In the genomic region with DNA sequence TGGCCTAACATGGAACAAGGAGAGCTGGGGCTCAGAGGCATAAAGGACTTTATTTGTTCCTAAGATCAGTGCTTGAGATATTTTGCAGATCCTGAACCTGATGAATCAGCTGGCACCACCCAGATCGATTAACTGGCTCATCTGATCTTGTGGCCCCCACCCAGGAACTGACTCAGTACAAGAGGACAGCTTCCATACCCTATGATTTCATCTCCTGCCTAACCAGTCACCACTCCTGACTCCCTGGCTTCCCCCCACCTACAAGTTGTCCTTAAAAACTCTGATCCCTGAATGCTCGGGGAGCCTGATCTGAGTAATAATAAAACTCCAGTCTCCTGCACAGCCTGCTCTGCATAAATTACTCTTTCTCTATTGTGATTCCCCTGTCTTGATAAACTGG, we compare ENCODE assay signal across 12 cellular contexts. TPM values are rescaled to one million over a fixed set of nuclear protein-coding genes. Genes with fewer than 3 reads are reported as not detected.
DNase-seq lines count a peak whose midpoint lies in the region; ATAC-seq and TF ChIP-seq lines count a peak whose summit lies in the region.
"Had no signal": no experiment of that assay in that cellular context is flagged by ENCODE, and none has a peak within 500 bp of the region (broad histone marks: within the 10 kb centered on the region; RNA-seq: fewer than 3 reads in every experiment).

No MANE protein-coding gene starts in this region.

- ATAC-seq in activated CD4-positive, alpha-beta T cell treated with anti-CD3 and anti-CD28 coated beads for 36 hours: peak; percentile 94
- ATAC-seq in stimulated activated naive CD8-positive, alpha-beta T cell treated with anti-CD3 and anti-CD28 coated beads, Interleukin-15, Interleukin-2, amounts not matched to agents 100 U/mL and 50 U/mL, for 24 hours: peak; percentile 95

- TF ChIP-seq POLR2A in esophagus squamous epithelium (IDR thresholded peaks at IDR 0.05): no peak

- H3K27ac ChIP-seq in esophagus squamous epithelium: peak overlapping the region in 3 of 4 donors; percentile 48 to 74 (median 74)

- peak overlapping the region; percentile 75 for H3K27ac Mint-ChIP-seq in activated CD4-positive, alpha-beta T cell treated with anti-CD3 and anti-CD28 coated beads for 36 hours
- H3K27ac Mint-ChIP-seq in activated CD4-positive, alpha-beta T cell treated with anti-CD3 and anti-CD28 coated beads, Interleukin-2, amount 10 ng/mL, durations not matched to agents 7 days and 5 days: peak overlapping the region; percentile 91

- intact Hi-C loops in activated CD4-positive, alpha-beta T cell treated with anti-CD3 and anti-CD28 coated beads for 36 hours (cut with DNase I, micrococcal nuclease): loop anchor here in 1 of 2 experiments (1.0 kb wide), 1 partner anchor 19 kb away; a partner anchor contains a TSS
- intact Hi-C loops in esophagus squamous epithelium (cut with DNase I): no loop called here

- H3K4me3 ChIP-seq in esophagus squamous epithelium: no peak overlapping the region

- no peaks in the 10 kb centered on the region for H3K36me3 Mint-ChIP-seq in activated CD4-positive, alpha-beta T cell treated with anti-CD3 and anti-CD28 coated beads for 36 hours (ENCODE audit: low read depth)
- peaks cover 6% of the 10 kb centered on the region for H3K36me3 Mint-ChIP-seq in activated CD4-positive, alpha-beta T cell treated with anti-CD3 and anti-CD28 coated beads, Interleukin-2, amount 10 ng/mL, durations not matched to agents 7 days and 5 days (ENCODE audit: low read depth)

- peaks cover 8% of the 10 kb centered on the region for H3K9me3 Mint-ChIP-seq in activated CD4-positive, alpha-beta T cell treated with anti-CD3 and anti-CD28 coated beads for 36 hours (ENCODE audit: low read depth)
- H3K9me3 Mint-ChIP-seq in activated CD4-positive, alpha-beta T cell treated with anti-CD3 and anti-CD28 coated beads, Interleukin-2, amount 10 ng/mL, durations not matched to agents 7 days and 5 days: peaks cover 16% of the 10 kb centered on the region

- H3K4me1 Mint-ChIP-seq in activated CD4-positive, alpha-beta T cell treated with anti-CD3 and anti-CD28 coated beads for 36 hours: peaks cover 39% of the 10 kb centered on the region
- H3K4me1 Mint-ChIP-seq in activated CD4-positive, alpha-beta T cell treated with anti-CD3 and anti-CD28 coated beads, Interleukin-2, amount 10 ng/mL, durations not matched to agents 7 days and 5 days: peaks cover 37% of the 10 kb centered on the region

- no peaks in the 10 kb centered on the region for H3K27me3 Mint-ChIP-seq in activated CD4-positive, alpha-beta T cell treated with anti-CD3 and anti-CD28 coated beads for 36 hours
- H3K27me3 Mint-ChIP-seq in activated CD4-positive, alpha-beta T cell treated with anti-CD3 and anti-CD28 coated beads, Interleukin-2, amount 10 ng/mL, durations not matched to agents 7 days and 5 days: peaks cover 6% of the 10 kb centered on the region

- DNase-seq in activated CD4-positive, alpha-beta T cell treated with anti-CD3 and anti-CD28 coated beads for 36 hours: peak; percentile 72
- DNase-seq in activated CD4-positive, alpha-beta T cell treated with anti-CD3 and anti-CD28 coated beads, Interleukin-2, amount 50 U/mL, for 1 hour: no peak
- DNase-seq in activated CD4-positive, alpha-beta T cell treated with anti-CD3 and anti-CD28 coated beads, Interleukin-2, amount 10 ng/mL, durations not matched to agents 7 days and 5 days: no peak
- DNase-seq in esophagus squamous epithelium (lab: John Stamatoyannopoulos, UW) (no peak), SIG-M5 treated with dmso at 0.1 percent for 504 hours (lab: John Stamatoyannopoulos, UW; ENCODE audit: unreplicated experiment) (no peak), NCI-H2081 treated with DMSO at 0.1 percent for 48 hours (lab: John Stamatoyannopoulos, UW) (no peak), middle frontal gyrus (ENCODE audit: extremely low spot score, low spot score) (no peak)
- DNase-seq in stimulated activated naive CD8-positive, alpha-beta T cell treated with anti-CD3 and anti-CD28 coated beads, Interleukin-15, Interleukin-2, amounts not matched to agents 100 U/mL and 50 U/mL, for 24 hours: peak; percentile 50
- DNase-seq: Karpas-422, NCI-H446 treated with DMSO at 0.1 percent for 48 hours, trophoblast cell had no signal

- CTCF ChIA-PET in activated CD4-positive, alpha-beta T cell treated with anti-CD3 and anti-CD28 coated beads for 36 hours (lab: Charles Lee): interaction anchor here (0.7 kb wide), 1 partner anchor 22 kb away, joined by 5 read pairs; no protein-coding TSS in a partner anchor
- CTCF ChIA-PET in activated CD4-positive, alpha-beta T cell treated with anti-CD3 and anti-CD28 coated beads, Interleukin-2, amount 10 ng/mL, durations not matched to agents 7 days and 5 days (lab: Charles Lee): interaction anchor here (0.6 to 1.2 kb wide), 2 partner anchors 15 to 1558 kb away, joined by 4 to 5 read pairs; no protein-coding TSS in a partner anchor

- POLR2A ChIA-PET in activated CD4-positive, alpha-beta T cell treated with anti-CD3 and anti-CD28 coated beads for 36 hours (lab: Charles Lee): interaction anchor here (0.7 to 1.2 kb wide), 2 partner anchors 18 kb away, joined by 5 read pairs; a partner anchor contains a TSS
- POLR2A ChIA-PET in activated CD4-positive, alpha-beta T cell treated with anti-CD3 and anti-CD28 coated beads, Interleukin-2, amount 10 ng/mL, durations not matched to agents 7 days and 5 days (lab: Charles Lee): no interaction called here

- peaks cover 4 to 67% (median 10%) of the 10 kb centered on the region in 3 donors for H3K4me1 ChIP-seq in esophagus squamous epithelium

- peak overlapping the region; percentile 34 for H3K4me3 Mint-ChIP-seq in activated CD4-positive, alpha-beta T cell treated with anti-CD3 and anti-CD28 coated beads for 36 hours
- peak overlapping the region; percentile 7 for H3K4me3 Mint-ChIP-seq in activated CD4-positive, alpha-beta T cell treated with anti-CD3 and anti-CD28 coated beads, Interleukin-2, amount 10 ng/mL, durations not matched to agents 7 days and 5 days

- H3K36me3 ChIP-seq in esophagus squamous epithelium: no peaks in the 10 kb centered on the region

- H3K27me3 ChIP-seq in esophagus squamous epithelium: peaks cover 0 to 13% (median 0%) of the 10 kb centered on the region in 4 donors

- WGBS in esophagus squamous epithelium, 2 donors: 19 to 33% methylated on average over 2 of the region's 2 CpGs

- peaks cover 0 to 9% (median 8%) of the 10 kb centered on the region in 3 donors for H3K9me3 ChIP-seq in esophagus squamous epithelium

- no peak for TF ChIP-seq CTCF in esophagus squamous epithelium (IDR thresholded peaks at IDR 0.05)

RNA-seq across cellular contexts. Expression of a gene that starts 5.1 kb away (rescaled TPM):
- not detected for total RNA-seq in activated CD4-positive, alpha-beta T cell treated with anti-CD3 and anti-CD28 coated beads for 36 hours
- total RNA-seq in activated CD4-positive, alpha-beta T cell treated with anti-CD3 and anti-CD28 coated beads, Interleukin-2, amount 10 ng/mL, durations not matched to agents 7 days and 5 days: not detected
- total RNA-seq in esophagus squamous epithelium: 1 to 10 TPM in 3 of 4 donors, under 1 TPM in 1; 1.00 to 6.8 (median 3.0) TPM
- total RNA-seq: A673 had no signal

RNA-seq across cellular contexts. Expression of a gene that starts 18.7 kb away (rescaled TPM):
- 100 to 1,000 TPM; 179 to 187 TPM for total RNA-seq in activated CD4-positive, alpha-beta T cell treated with anti-CD3 and anti-CD28 coated beads for 36 hours
- 10 to 100 TPM; 88.2 to 93.4 TPM for total RNA-seq in activated CD4-positive, alpha-beta T cell treated with anti-CD3 and anti-CD28 coated beads, Interleukin-2, amount 10 ng/mL, durations not matched to agents 7 days and 5 days
- total RNA-seq in esophagus squamous epithelium: 10 to 100 TPM; 29.9 to 61.2 (median 38.0) TPM

Comparison
In these comparisons a context has a peak if more than half of its experiments do, and no peak if none do; other contexts are left out.
1. DNase-seq: peak in activated CD4-positive, alpha-beta T cell treated with anti-CD3 and anti-CD28 coated beads for 36 hours (single experiment) and stimulated activated naive CD8-positive, alpha-beta T cell treated with anti-CD3 and anti-CD28 coated beads, Interleukin-15, Interleukin-2, amounts not matched to agents 100 U/mL and 50 U/mL, for 24 hours (single experiment); none in activated CD4-positive, alpha-beta T cell treated with anti-CD3 and anti-CD28 coated beads, Interleukin-2, amount 50 U/mL, for 1 hour (single experiment), activated CD4-positive, alpha-beta T cell treated with anti-CD3 and anti-CD28 coated beads, Interleukin-2, amount 10 ng/mL, durations not matched to agents 7 days and 5 days (single experiment), esophagus squamous epithelium (single experiment), SIG-M5 treated with dmso at 0.1 percent for 504 hours (single experiment), NCI-H2081 treated with DMSO at 0.1 percent for 48 hours (single experiment) and middle frontal gyrus (single experiment).